Comparison of ENCODE assay signal across 28 cellular contexts in genomic region chr16:46729326-46729995, GRCh38. TPM values are rescaled to one million over a fixed set of nuclear protein-coding genes. Genes with fewer than 3 reads are reported as not detected.
"Had no signal": no experiment of that assay in that cellular context is flagged by ENCODE, and none has a peak within 500 bp of the region (broad histone marks: within the 10 kb centered on the region; RNA-seq: fewer than 3 reads in every experiment).

No MANE protein-coding gene starts in this region.

- FAIRE-seq: astrocyte, islet of Langerhans, small intestine had no signal

- H3K4me3 ChIP-seq: esophagus muscularis mucosa, lower lobe of right lung, mucosa of descending colon, ovary, sigmoid colon, thoracic aorta had no signal

- DNase-seq: activated CD4-positive, alpha-beta T cell treated with anti-CD3 and anti-CD28 coated beads for 36 hours; activated CD4-positive, CD25-positive, alpha-beta regulatory T cell; activated gamma-delta T cell treated with Interleukin-2 at 50 U/mL for 16 hours; activated naive CD4-positive, alpha-beta T cell treated with anti-CD3 and anti-CD28 coated beads, Interleukin-2, amount 50 U/mL, for 16 hours; activated T-cell treated with anti-CD3 and anti-CD28 coated beads, Interleukin-2, amount 50 U/mL, for 1 hour; amniotic stem cell; brain microvascular endothelial cell; central memory CD4-positive, alpha-beta T cell; dermis blood vessel endothelial cell; effector CD4-positive, alpha-beta T cell; foreskin keratinocyte; left colon; lower lobe of right lung; mesendoderm; mucosa of descending colon; ovary; sigmoid colon; small intestine; stimulated activated CD4-positive, alpha-beta T cell treated with anti-CD3 and anti-CD28 coated beads, Interleukin-1b, Interleukin-23, amount 100 ng/mL, for 48 hours; stimulated activated CD4-positive, alpha-beta T cell treated with anti-CD3 and anti-CD28 coated beads, Interleukin-4, amount 100 ng/mL, for 4 hours; stimulated activated CD8-positive, alpha-beta memory T cell treated with anti-CD3 and anti-CD28 coated beads, Interleukin-4, amount 100 ng/mL, for 48 hours; stimulated activated naive B cell treated with anti-CD40 and anti-IgM and Interleukin-4, amounts not matched to agents 10 μg/mL and 1 μg/mL and 100 μg/mL, for 72 hours; trophoblast cell had no signal

- H3K36me3 ChIP-seq: brain microvascular endothelial cell, lower lobe of right lung, ovary, sigmoid colon, thoracic aorta had no signal

- H3K27ac ChIP-seq: brain microvascular endothelial cell, esophagus muscularis mucosa, foreskin keratinocyte, lower lobe of right lung, ovary, sigmoid colon, thoracic aorta had no signal

- H3K4me1 ChIP-seq: foreskin keratinocyte, lower lobe of right lung, sigmoid colon had no signal

- ATAC-seq: activated CD4-positive, alpha-beta T cell treated with anti-CD3 and anti-CD28 coated beads for 36 hours; foreskin keratinocyte; left colon; lower lobe of right lung; mucosa of descending colon; natural killer cell treated with Interleukin-12 subunit alpha and Interleukin-12 subunit beta and Interleukin-15 and Interleukin-18, amount 100 ng/mL, for 72 hours; stimulated activated naive B cell treated with anti-CD40 and anti-IgM and Interleukin-4, amounts not matched to agents 10 μg/mL and 1 μg/mL and 100 μg/mL, for 72 hours had no signal

- H3K9me3 ChIP-seq: esophagus muscularis mucosa, lower lobe of right lung, mucosa of descending colon, ovary, sigmoid colon had no signal

- H3K27me3 ChIP-seq: brain microvascular endothelial cell, esophagus muscularis mucosa, foreskin keratinocyte, ovary, sigmoid colon had no signal

RNA-seq across cellular contexts. Expression of gene MYLK3, which starts 18.7 kb away (rescaled TPM):
- polyA plus RNA-seq: foreskin keratinocyte had no signal
